In genomic region chr1:87131809-87132663, GRCh38 we compare ENCODE assay signal across 8 cellular contexts.
DNase-seq lines count a peak whose midpoint lies in the region; ATAC-seq and TF ChIP-seq lines count a peak whose summit lies in the region.

No MANE protein-coding gene starts in this region.

- H3K4me3 ChIP-seq in colonic mucosa (peak overlapping the region; percentile 22), left lung (peak overlapping the region; percentile 15 to 25)

- ATAC-seq in GM18519 (IDR thresholded peaks at IDR 0.05; ENCODE audit: low FRiP score, unreplicated experiment) (peak; percentile 91), HG03064 (IDR thresholded peaks at IDR 0.05; ENCODE audit: low read depth, unreplicated experiment) (peak; percentile 98), left lung (peak; percentile 98)

- H3K36me3 ChIP-seq in colonic mucosa (no peaks in the 10 kb centered on the region), left lung (no peaks in the 10 kb centered on the region)

- H3K9me3 ChIP-seq in colonic mucosa (no peaks in the 10 kb centered on the region), left lung (no peaks in the 10 kb centered on the region)

- TF ChIP-seq CTCF in colonic mucosa (IDR thresholded peaks at IDR 0.05) (peak; percentile 85), left lung (IDR thresholded peaks at IDR 0.05) (peak; percentile 94 to 97)

- H3K27ac ChIP-seq in colonic mucosa = no peak overlapping the region
- H3K27ac ChIP-seq in left lung = no peak overlapping the region

- peak; percentile 92 for DNase-seq in AG08396 (ENCODE audit: low spot score)
- DNase-seq in NCI-H2227 (lab: John Stamatoyannopoulos, UW; ENCODE audit: unreplicated experiment) = peak; percentile 85
- DNase-seq in activated CD4-positive, alpha-beta T cell treated with anti-CD3 and anti-CD28 coated beads for 48 hours = peak; percentile 83
- DNase-seq in colonic mucosa = peak; percentile 80
- DNase-seq in left lung = peak; percentile 83 to 96
- peak; percentile 77 to 85 for DNase-seq in stimulated activated CD4-positive, alpha-beta T cell treated with anti-CD3 and anti-CD28 coated beads, Interleukin-2, amount 100 ng/mL, for 48 hours

- H3K27me3 ChIP-seq in colonic mucosa (no peaks in the 10 kb centered on the region), left lung (peaks cover 0 to 9% of the 10 kb centered on the region in 2 donors)

- H3K4me1 ChIP-seq in colonic mucosa (no peaks in the 10 kb centered on the region), left lung (peaks cover 4 to 9% of the 10 kb centered on the region in 2 donors)

- peak overlapping the region in 1 of 2 donors; percentile 68 for H3K9ac ChIP-seq in colonic mucosa (ENCODE audit: low read depth in 2 of 2, low read length in 2 of 2)

- intact Hi-C loops in colonic mucosa (cut with DNase I) (loop anchor here (10.0 kb wide), 2 partner anchors 153 to 823 kb away; no protein-coding TSS in a partner anchor), left lung (cut with DNase I) (no loop called here)
